In the genomic region with DNA sequence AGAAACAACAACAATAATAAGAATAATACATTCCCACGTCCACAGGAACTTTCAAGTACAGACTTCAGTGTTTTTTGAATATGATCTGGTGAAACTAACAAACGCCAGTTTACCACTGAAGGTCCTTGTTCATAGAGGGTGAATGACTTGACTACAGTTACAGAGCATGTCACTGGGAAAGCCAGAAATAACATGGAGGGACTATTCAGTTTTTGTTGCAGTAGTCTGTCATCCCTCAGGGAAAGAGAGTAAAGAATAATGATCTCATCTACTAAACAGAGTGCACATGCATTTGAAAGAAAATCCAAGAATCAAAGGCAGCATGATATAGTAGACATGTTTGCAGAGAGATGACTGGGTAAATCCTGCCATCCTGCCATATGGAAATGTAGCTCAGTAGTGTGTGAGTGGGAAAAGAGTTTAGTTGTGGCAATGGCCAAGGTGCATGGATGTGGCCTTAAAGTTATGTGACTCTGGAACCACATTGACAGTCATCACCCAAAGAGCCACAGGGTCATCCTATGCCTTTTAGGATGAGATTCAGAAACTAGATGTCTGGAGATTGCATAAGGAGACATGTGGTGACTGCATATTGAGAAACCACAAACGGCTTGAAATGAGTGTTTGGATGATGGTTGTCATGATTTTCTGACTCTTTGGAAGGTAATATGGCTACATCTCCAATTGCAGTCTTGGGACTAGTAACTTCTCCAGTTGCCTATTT, we compare ENCODE assay signal across 10 cellular contexts.
DNase-seq lines count a peak whose midpoint lies in the region; ATAC-seq, FAIRE-seq and TF ChIP-seq lines count a peak whose summit lies in the region.
"Had no signal": no experiment of that assay in that cellular context is flagged by ENCODE, and none has a peak within 500 bp of the region (broad histone marks: within the 10 kb centered on the region; RNA-seq: fewer than 3 reads in every experiment).

No MANE protein-coding gene starts in this region.

- no peaks in the 10 kb centered on the region for H3K9me3 ChIP-seq in mesenchymal stem cell (ENCODE audit: control insufficient read depth, low read length)
- H3K9me3 ChIP-seq: neutrophil had no signal

- H2AFZ ChIP-seq in mesenchymal stem cell (ENCODE audit: low read depth, low read length): no peak overlapping the region

- no peak overlapping the region for H2BK15ac ChIP-seq in mesenchymal stem cell (ENCODE audit: low read depth, poor library complexity, severe bottlenecking)

- H4K91ac ChIP-seq in mesenchymal stem cell (ENCODE audit: low read length): no peak overlapping the region

- no peaks in the 10 kb centered on the region for H3K4me1 ChIP-seq in mesenchymal stem cell (ENCODE audit: control insufficient read depth, insufficient read depth, low read depth, low read length)

- no peak overlapping the region for H2BK12ac ChIP-seq in mesenchymal stem cell (ENCODE audit: low read length in 2 of 2)

- no peaks in the 10 kb centered on the region for H3K27me3 ChIP-seq in mesenchymal stem cell (ENCODE audit: control insufficient read depth in 1 of 2, insufficient read depth in 1 of 2, low read length in 2 of 2)
- H3K27me3 ChIP-seq: neutrophil had no signal

- WGBS in mesenchymal stem cell: 88% methylated on average over 3 of the region's 3 CpGs

- no peak overlapping the region for H3K23ac ChIP-seq in mesenchymal stem cell (ENCODE audit: low read length in 2 of 2)

- no peak overlapping the region for H2AK5ac ChIP-seq in mesenchymal stem cell (ENCODE audit: low read length, severe bottlenecking)

- H3K27ac ChIP-seq in VCaP: peak overlapping the region; percentile 30; the same call in 1 of the 2 replicates
- no peak overlapping the region for H3K27ac ChIP-seq in mesenchymal stem cell (ENCODE audit: low read length, poor library complexity, severe bottlenecking)
- H3K27ac ChIP-seq: KMS-11, neutrophil had no signal

- no peak for TF ChIP-seq CTCF in VCaP (conservative IDR thresholded peaks at IDR 0.05)
- no peak for TF ChIP-seq CTCF in D721Med (IDR thresholded peaks at IDR 0.05; ENCODE audit: insufficient read depth, missing control alignments)

- H3K79me1 ChIP-seq in mesenchymal stem cell (replicated peaks; ENCODE audit: low read length, poor library complexity, severe bottlenecking): no peaks in the 10 kb centered on the region

- no peak overlapping the region for H2BK120ac ChIP-seq in mesenchymal stem cell (ENCODE audit: low read depth, low read length)

- H3K9ac ChIP-seq in mesenchymal stem cell (ENCODE audit: low read length): no peak overlapping the region
- H3K9ac ChIP-seq: KMS-11 had no signal

- no peak overlapping the region for H3K4me2 ChIP-seq in mesenchymal stem cell (ENCODE audit: low read length, poor library complexity, severe bottlenecking)
- H3K4me2 ChIP-seq: KMS-11 had no signal

- H3K4ac ChIP-seq in mesenchymal stem cell (ENCODE audit: low read depth in 1 of 2, low read length in 2 of 2): no peak overlapping the region

- no peaks in the 10 kb centered on the region for H3K36me3 ChIP-seq in mesenchymal stem cell (ENCODE audit: control insufficient read depth in 1 of 2, insufficient read depth in 2 of 2, low read depth in 1 of 2, low read length in 2 of 2)
- H3K36me3 ChIP-seq: neutrophil had no signal

- H2BK5ac ChIP-seq in mesenchymal stem cell (ENCODE audit: low read depth, low read length, poor library complexity, severe bottlenecking): no peak overlapping the region

- no peak overlapping the region for H3K14ac ChIP-seq in mesenchymal stem cell (ENCODE audit: low read length in 2 of 2)

- FAIRE-seq in D721Med (lab: Jason Lieb, UNC): no peak

- ATAC-seq in HG02970 (IDR thresholded peaks at IDR 0.05; ENCODE audit: low FRiP score, unreplicated experiment): no peak

- no peak overlapping the region for H4K8ac ChIP-seq in mesenchymal stem cell (ENCODE audit: low read length)

- H3K4me3 ChIP-seq in mesenchymal stem cell (ENCODE audit: insufficient read depth in 1 of 2, low read depth in 1 of 2, low read length in 2 of 2): no peak overlapping the region

- H3K18ac ChIP-seq in mesenchymal stem cell (ENCODE audit: low read depth in 1 of 2, low read length in 2 of 2): peak overlapping the region in 1 of 2 experiments; percentile 29

- peak; percentile 75 for DNase-seq in GF-D8 (lab: John Stamatoyannopoulos, UW)
- DNase-seq in LHCN-M2 (ENCODE audit: low read depth): peak; percentile 47
- DNase-seq in mesenchymal stem cell: peak; percentile 28
- DNase-seq in middle frontal gyrus (ENCODE audit: extremely low spot score, low spot score): no peak
- no peak for DNase-seq in D721Med (ENCODE audit: insufficient read length, low spot score)
- DNase-seq: activated CD4-positive, alpha-beta T cell treated with anti-CD3 and anti-CD28 coated beads for 4 hours had no signal

Comparison
In these comparisons a context has a peak if more than half of its experiments do, and no peak if none do; other contexts are left out.
1. DNase-seq: peak in GF-D8 (single experiment), LHCN-M2 (single experiment) and mesenchymal stem cell (single experiment); none in middle frontal gyrus (single experiment) and D721Med (single experiment).